In the genomic region with DNA sequence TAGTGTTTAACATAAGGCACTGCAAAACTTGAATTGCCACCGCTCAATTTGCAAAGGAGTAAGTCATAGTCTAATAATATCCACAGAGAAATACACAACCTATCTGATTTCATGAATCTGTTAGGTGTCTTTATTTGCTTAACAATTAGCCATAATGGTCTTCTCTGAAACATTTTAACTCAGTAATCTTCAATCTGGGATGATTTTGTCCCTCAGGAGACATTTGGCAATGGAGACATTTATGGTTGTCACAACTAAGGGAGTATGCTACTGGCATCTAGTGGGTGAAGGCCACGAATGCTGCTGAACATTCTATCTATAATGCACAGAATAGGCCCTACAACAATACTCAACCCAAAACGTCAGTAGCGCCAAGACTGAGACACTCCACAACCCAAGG, we compare ENCODE assay signal across 1 cellular context.
TF ChIP-seq lines count a peak whose summit lies in the region.

No MANE protein-coding gene starts in this region.

TF ChIP-seq in WTC11, 78 proteins besides CTCF, POLR2A, EP300 and RAD21 (continued from another document):
- TF ChIP-seq, protein P1, sequence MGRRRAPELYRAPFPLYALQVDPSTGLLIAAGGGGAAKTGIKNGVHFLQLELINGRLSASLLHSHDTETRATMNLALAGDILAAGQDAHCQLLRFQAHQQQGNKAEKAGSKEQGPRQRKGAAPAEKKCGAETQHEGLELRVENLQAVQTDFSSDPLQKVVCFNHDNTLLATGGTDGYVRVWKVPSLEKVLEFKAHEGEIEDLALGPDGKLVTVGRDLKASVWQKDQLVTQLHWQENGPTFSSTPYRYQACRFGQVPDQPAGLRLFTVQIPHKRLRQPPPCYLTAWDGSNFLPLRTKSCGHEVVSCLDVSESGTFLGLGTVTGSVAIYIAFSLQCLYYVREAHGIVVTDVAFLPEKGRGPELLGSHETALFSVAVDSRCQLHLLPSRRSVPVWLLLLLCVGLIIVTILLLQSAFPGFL (CRISPR knock-in tag; IDR thresholded peaks at IDR 0.05; ENCODE audit: borderline replicate concordance) = no peak
- TF ChIP-seq NFE2L1 (CRISPR knock-in tag; IDR thresholded peaks at IDR 0.05) (no peak), FOXP1 (CRISPR knock-in tag; IDR thresholded peaks at IDR 0.05; ENCODE audit: borderline replicate concordance) (no peak), JAZF1 (CRISPR knock-in tag; IDR thresholded peaks at IDR 0.05) (no peak), SP1 (CRISPR knock-in tag; conservative IDR thresholded peaks at IDR 0.05) (no peak), GTF2I (CRISPR knock-in tag; conservative IDR thresholded peaks at IDR 0.05) (no peak), ESRRA (CRISPR knock-in tag; IDR thresholded peaks at IDR 0.05; ENCODE audit: borderline replicate concordance) (no peak), EMX1 (CRISPR knock-in tag; IDR thresholded peaks at IDR 0.05) (no peak), MXD4 (CRISPR knock-in tag; IDR thresholded peaks at IDR 0.05; ENCODE audit: borderline replicate concordance) (no peak)
- TF ChIP-seq, protein P2, sequence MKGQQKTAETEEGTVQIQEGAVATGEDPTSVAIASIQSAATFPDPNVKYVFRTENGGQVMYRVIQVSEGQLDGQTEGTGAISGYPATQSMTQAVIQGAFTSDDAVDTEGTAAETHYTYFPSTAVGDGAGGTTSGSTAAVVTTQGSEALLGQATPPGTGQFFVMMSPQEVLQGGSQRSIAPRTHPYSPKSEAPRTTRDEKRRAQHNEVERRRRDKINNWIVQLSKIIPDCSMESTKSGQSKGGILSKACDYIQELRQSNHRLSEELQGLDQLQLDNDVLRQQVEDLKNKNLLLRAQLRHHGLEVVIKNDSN (CRISPR knock-in tag; IDR thresholded peaks at IDR 0.05) = no peak
